8 cellular contexts compared by ENCODE assay signal in the genomic region with DNA sequence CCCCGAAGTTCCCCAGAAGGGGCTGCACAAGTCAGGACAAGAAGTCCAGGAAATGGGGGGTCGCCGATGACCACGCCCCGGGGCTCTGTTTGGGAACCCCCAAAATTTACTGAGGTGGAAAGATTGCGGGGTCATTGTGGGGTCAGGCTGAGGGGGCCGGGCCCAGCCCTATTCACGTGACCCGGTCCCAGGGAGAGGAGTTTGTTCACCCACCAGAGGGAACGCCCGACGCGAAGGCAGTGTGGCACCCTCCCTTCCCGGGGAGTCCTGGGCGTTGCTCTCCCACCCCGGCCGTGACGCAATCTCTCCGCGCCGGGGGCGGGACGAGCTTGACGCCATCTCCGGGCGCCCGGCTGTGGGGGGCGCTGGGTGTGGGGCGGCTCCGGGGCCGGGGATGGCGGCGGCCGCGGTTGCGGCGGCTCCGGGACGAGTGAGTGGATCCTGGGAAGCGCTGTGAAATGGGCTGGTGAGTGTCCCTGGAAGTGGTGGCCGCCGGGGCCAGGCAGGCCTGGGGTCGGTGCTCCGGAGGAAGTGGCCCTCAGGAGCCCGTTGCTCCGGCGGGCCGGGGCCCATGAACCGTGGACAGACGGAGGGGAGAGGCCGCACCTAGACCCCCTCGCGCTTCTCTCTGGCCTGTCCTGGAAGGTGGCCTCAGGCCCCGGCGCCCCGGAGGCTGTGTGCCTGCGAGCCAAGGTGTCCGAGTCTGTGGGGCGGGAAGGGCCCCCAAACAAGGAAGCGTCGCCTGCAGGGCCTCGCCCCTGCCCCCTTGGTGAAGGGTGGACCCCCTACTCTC. TPM values are rescaled to one million over a fixed set of nuclear protein-coding genes. Genes with fewer than 3 reads are reported as not detected.
A peak's percentile ranks its signal among the peaks of the same experiment; 100 is the strongest.
DNase-seq lines count a peak whose midpoint lies in the region; ATAC-seq, FAIRE-seq and TF ChIP-seq lines count a peak whose summit lies in the region.

A gene with protein sequence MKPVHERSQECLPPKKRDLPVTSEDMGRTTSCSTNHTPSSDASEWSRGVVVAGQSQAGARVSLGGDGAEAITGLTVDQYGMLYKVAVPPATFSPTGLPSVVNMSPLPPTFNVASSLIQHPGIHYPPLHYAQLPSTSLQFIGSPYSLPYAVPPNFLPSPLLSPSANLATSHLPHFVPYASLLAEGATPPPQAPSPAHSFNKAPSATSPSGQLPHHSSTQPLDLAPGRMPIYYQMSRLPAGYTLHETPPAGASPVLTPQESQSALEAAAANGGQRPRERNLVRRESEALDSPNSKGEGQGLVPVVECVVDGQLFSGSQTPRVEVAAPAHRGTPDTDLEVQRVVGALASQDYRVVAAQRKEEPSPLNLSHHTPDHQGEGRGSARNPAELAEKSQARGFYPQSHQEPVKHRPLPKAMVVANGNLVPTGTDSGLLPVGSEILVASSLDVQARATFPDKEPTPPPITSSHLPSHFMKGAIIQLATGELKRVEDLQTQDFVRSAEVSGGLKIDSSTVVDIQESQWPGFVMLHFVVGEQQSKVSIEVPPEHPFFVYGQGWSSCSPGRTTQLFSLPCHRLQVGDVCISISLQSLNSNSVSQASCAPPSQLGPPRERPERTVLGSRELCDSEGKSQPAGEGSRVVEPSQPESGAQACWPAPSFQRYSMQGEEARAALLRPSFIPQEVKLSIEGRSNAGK (plus strand): TSS at position 338 of the 793 bp plus-strand sequence. CDS start 3,765 bp downstream, outside the sequence.

- peak; percentile 94 for DNase-seq in ELR (ENCODE audit: low read depth)
- DNase-seq in H54 (ENCODE audit: insufficient read length, low spot score) = peak; percentile 93
- peak; percentile 91 for DNase-seq in LoVo (ENCODE audit: low spot score)
- peak; percentile 54 for DNase-seq in SHP77 treated with DMSO at 0.1 percent for 48 hours (lab: John Stamatoyannopoulos, UW)
- DNase-seq in activated gamma-delta T cell treated with Interleukin-2 at 50 U/mL for 16 hours = peak; percentile 89
- peak; percentile 64 to 74 for DNase-seq in foreskin keratinocyte
- peak; percentile 93 for DNase-seq in neural progenitor cell (ENCODE audit: low spot score)

- H3F3A ChIP-seq in neural progenitor cell (ENCODE audit: low read depth) = no peaks in the 10 kb centered on the region

- peak within 1 kb of the TSS; percentile 75 for H2AFZ ChIP-seq in neural progenitor cell (replicated peaks)

- H3K4me1 ChIP-seq in foreskin keratinocyte (peaks cover 7% of the 10 kb centered on the region), neural progenitor cell (peaks cover 7% of the 10 kb centered on the region), stomach smooth muscle (ENCODE audit: control insufficient read depth, insufficient read depth, low read length) (peaks cover 10% of the 10 kb centered on the region)

- peak within 1 kb of the TSS; percentile 94 for H3K4me2 ChIP-seq in neural progenitor cell

- H4K20me1 ChIP-seq in neural progenitor cell (ENCODE audit: low read depth) = peaks cover 13% of the 10 kb centered on the region

- peak; percentile 95 for ATAC-seq in foreskin keratinocyte

- H3K4me3 ChIP-seq in neural progenitor cell = peak within 1 kb of the TSS; percentile 94
- peak within 1 kb of the TSS; percentile 73 to 94 for H3K4me3 ChIP-seq in stomach smooth muscle (ENCODE audit: low read length in 2 of 2)

- H3K36me3 ChIP-seq in neural progenitor cell (peaks cover 7% of the 10 kb centered on the region), stomach smooth muscle (ENCODE audit: control insufficient read depth in 2 of 2, insufficient read depth in 2 of 2, low read length in 2 of 2) (peaks cover 16 to 17% of the 10 kb centered on the region in 2 donors)

- H3K9ac ChIP-seq in neural progenitor cell (peak within 1 kb of the TSS; percentile 93), stomach smooth muscle (ENCODE audit: low read length in 2 of 2) (peak within 1 kb of the TSS; percentile 94)

- peak within 1 kb of the TSS; percentile 83 for H3K27ac Mint-ChIP-seq in neural progenitor cell

- no peaks in the 10 kb centered on the region for H3K9me3 ChIP-seq in neural progenitor cell (ENCODE audit: low read depth)
- H3K9me3 ChIP-seq in stomach smooth muscle (ENCODE audit: control insufficient read depth in 2 of 2, low read length in 2 of 2) = no peaks in the 10 kb centered on the region

- H3K79me2 ChIP-seq in neural progenitor cell (ENCODE audit: low read depth) = peaks cover 23% of the 10 kb centered on the region

- H3K4me3 Mint-ChIP-seq in neural progenitor cell = peak within 1 kb of the TSS; percentile 95

- peak; percentile 20 for FAIRE-seq in H54 (lab: Jason Lieb, UNC)

- TF ChIP-seq CTCF in foreskin keratinocyte (conservative IDR thresholded peaks at IDR 0.05) (peak; percentile 30), neural progenitor cell (IDR thresholded peaks at IDR 0.05) (no peak)

- no peaks in the 10 kb centered on the region for H3K9me3 Mint-ChIP-seq in neural progenitor cell

- peaks cover 7% of the 10 kb centered on the region for H3K27me3 Mint-ChIP-seq in neural progenitor cell (ENCODE audit: insufficient read depth, low read depth)

- TF ChIP-seq POLR2A in H54 (IDR thresholded peaks at IDR 0.05; ENCODE audit: low read depth, low read length) = peak; percentile 82

- H3K36me3 Mint-ChIP-seq in neural progenitor cell = peaks cover 13% of the 10 kb centered on the region

- no peaks in the 10 kb centered on the region for H3K27me3 ChIP-seq in foreskin keratinocyte
- H3K27me3 ChIP-seq in neural progenitor cell = no peaks in the 10 kb centered on the region
- no peaks in the 10 kb centered on the region for H3K27me3 ChIP-seq in stomach smooth muscle (ENCODE audit: control insufficient read depth in 1 of 2, insufficient read depth in 2 of 2, low read length in 2 of 2)

- H3K4me1 Mint-ChIP-seq in neural progenitor cell = peaks cover 20% of the 10 kb centered on the region

- H3K27ac ChIP-seq in foreskin keratinocyte (peak within 1 kb of the TSS; percentile 93), neural progenitor cell (no peak within 1 kb of the TSS), stomach smooth muscle (ENCODE audit: low read length) (peak within 1 kb of the TSS; percentile 82)

RNA-seq across cellular contexts. Expression of the gene that starts here (rescaled TPM):
- total RNA-seq in foreskin keratinocyte (16.7 and 17.7 TPM in 2 replicates), neural progenitor cell (ENCODE audit: low replicate concordance) (19.8 and 26.4 TPM in 2 replicates)
- 3.7 and 4.6 TPM in 2 replicates for polyA plus RNA-seq in foreskin keratinocyte
